27 cellular contexts compared by ENCODE assay signal in genomic region chr7:74717889-74718288, GRCh38. TPM values are rescaled to one million over a fixed set of nuclear protein-coding genes. Genes with fewer than 3 reads are reported as not detected.
DNase-seq lines count a peak whose midpoint lies in the region; ATAC-seq and TF ChIP-seq lines count a peak whose summit lies in the region.
"Had no signal": no experiment of that assay in that cellular context is flagged by ENCODE, and none has a peak within 500 bp of the region (broad histone marks: within the 10 kb centered on the region; RNA-seq: fewer than 3 reads in every experiment).

No MANE protein-coding gene starts in this region.

- peaks cover 59% of the 10 kb centered on the region for H3K36me3 Mint-ChIP-seq in activated T-helper 2 cell treated with anti-CD3 and anti-CD28 coated beads, Interferon-gamma antibody, Interleukin-2, Interleukin-4, amounts not matched to agents 10 μg/mL and 5 μg/mL and 100 μg/mL, durations not matched to agents 14 hours and 24 hours and 36 hours (ENCODE audit: low read depth)

- peak overlapping the region; percentile 58 for H3K27ac Mint-ChIP-seq in activated T-helper 2 cell treated with anti-CD3 and anti-CD28 coated beads, Interferon-gamma antibody, Interleukin-2, Interleukin-4, amounts not matched to agents 10 μg/mL and 5 μg/mL and 100 μg/mL, durations not matched to agents 14 hours and 24 hours and 36 hours
- H3K27ac Mint-ChIP-seq: stimulated activated memory B cell treated with anti-CD40 and anti-IgM and Interleukin-4, amounts not matched to agents 10 μg/mL and 1 μg/mL and 100 μg/mL, for 72 hours had no signal

- H3K27me3 ChIP-seq in cardiac muscle cell: no peaks in the 10 kb centered on the region
- no peaks in the 10 kb centered on the region for H3K27me3 ChIP-seq in right cardiac atrium (ENCODE audit: control insufficient read depth, insufficient read depth)
- H3K27me3 ChIP-seq in liver (ENCODE audit: control insufficient read depth in 4 of 4, insufficient read depth in 4 of 4, low read length in 3 of 4): no peaks in the 10 kb centered on the region
- H3K27me3 ChIP-seq: brain microvascular endothelial cell, spleen, suprapubic skin had no signal

- TF ChIP-seq CTCF in cardiac muscle cell (IDR thresholded peaks at IDR 0.05; ENCODE audit: low read depth, low read length) (no peak), liver (IDR thresholded peaks at IDR 0.05; ENCODE audit: low read depth, low read length, missing input control) (no peak)

- no peak for ATAC-seq in right cardiac atrium
- ATAC-seq: esophagus mucosa; left cardiac atrium; stimulated activated memory B cell treated with anti-CD40 and anti-IgM and Interleukin-4, amounts not matched to agents 10 μg/mL and 1 μg/mL and 100 μg/mL, for 72 hours had no signal

- no peak for DNase-seq in cardiac muscle cell (ENCODE audit: low read depth in 1 of 2, low spot score in 1 of 2)
- no peak for DNase-seq in right cardiac atrium
- DNase-seq in activated T-helper 2 cell treated with anti-CD3 and anti-CD28 coated beads, Interferon-gamma antibody, Interleukin-2, Interleukin-4, amounts not matched to agents 10 μg/mL and 5 μg/mL and 100 μg/mL, durations not matched to agents 14 hours and 24 hours and 36 hours (ENCODE audit: low spot score): no peak
- DNase-seq in RPMI8226: no peak
- DNase-seq in NCI-H2029 treated with DMSO at 0.1 percent for 48 hours (lab: John Stamatoyannopoulos, UW): no peak
- DNase-seq in SK-N-DZ (ENCODE audit: low spot score): no peak
- DNase-seq in NCI-H1436 (lab: John Stamatoyannopoulos, UW): no peak
- DNase-seq: activated CD8-positive, alpha-beta memory T cell treated with anti-CD3 and anti-CD28 coated beads, Interleukin-2, amount 50 U/mL, for 4 hours; activated effector memory CD4-positive, alpha-beta T cell treated with Interleukin-2 at 50 U/mL for 16 hours; brain microvascular endothelial cell; C1 segment of cervical spinal cord; effector CD4-positive, alpha-beta T cell; foreskin melanocyte; Karpas-422; left cardiac atrium; mesendoderm; NCI-H1930; NCI-H69; spleen; stimulated activated CD4-positive, alpha-beta T cell treated with anti-CD3 and anti-CD28 coated beads, Interleukin-2, amount 100 ng/mL, for 48 hours; T-helper 9 cell; WERI-Rb-1 had no signal

- H3K9ac ChIP-seq in liver (ENCODE audit: low read depth in 1 of 2, low read length in 2 of 2): no peak overlapping the region

- H3K27ac ChIP-seq in cardiac muscle cell (peak overlapping the region; percentile 40), right cardiac atrium (ENCODE audit: low read length) (no peak overlapping the region), liver (ENCODE audit: low read depth in 1 of 2, low read length in 2 of 2) (peak overlapping the region; percentile 9 to 53)
- H3K27ac ChIP-seq: brain microvascular endothelial cell, spleen, suprapubic skin, WERI-Rb-1 had no signal

- H3K4me1 ChIP-seq in cardiac muscle cell (ENCODE audit: low read depth) (no peaks in the 10 kb centered on the region), right cardiac atrium (ENCODE audit: control insufficient read depth, insufficient read depth, low read length) (no peaks in the 10 kb centered on the region), liver (ENCODE audit: control insufficient read depth in 4 of 4, insufficient read depth in 4 of 4, low read length in 3 of 4) (peaks cover 2 to 21% (median 17%) of the 10 kb centered on the region in 4 donors)
- H3K4me1 ChIP-seq: spleen, suprapubic skin had no signal

- intact Hi-C loops in right cardiac atrium (cut with DNase I): no loop called here
- intact Hi-C loops in activated T-helper 2 cell treated with anti-CD3 and anti-CD28 coated beads, Interferon-gamma antibody, Interleukin-2, Interleukin-4, amounts not matched to agents 10 μg/mL and 5 μg/mL and 100 μg/mL, durations not matched to agents 14 hours and 24 hours and 36 hours (cut with micrococcal nuclease): no loop called here

- peaks cover 65% of the 10 kb centered on the region for H3K36me3 ChIP-seq in cardiac muscle cell
- H3K36me3 ChIP-seq in liver (ENCODE audit: control insufficient read depth in 4 of 4, insufficient read depth in 3 of 4, low read depth in 1 of 4, low read length in 3 of 4): peaks cover 1 to 33% (median 20%) of the 10 kb centered on the region in 4 donors

- WGBS in right cardiac atrium: 91% methylated on average over 9 of the region's 9 CpGs
- WGBS in liver: 38% methylated on average over 9 of the region's 9 CpGs

- peaks cover 9% of the 10 kb centered on the region for H3K9me3 Mint-ChIP-seq in activated T-helper 2 cell treated with anti-CD3 and anti-CD28 coated beads, Interferon-gamma antibody, Interleukin-2, Interleukin-4, amounts not matched to agents 10 μg/mL and 5 μg/mL and 100 μg/mL, durations not matched to agents 14 hours and 24 hours and 36 hours

- no peaks in the 10 kb centered on the region for H3K27me3 Mint-ChIP-seq in activated T-helper 2 cell treated with anti-CD3 and anti-CD28 coated beads, Interferon-gamma antibody, Interleukin-2, Interleukin-4, amounts not matched to agents 10 μg/mL and 5 μg/mL and 100 μg/mL, durations not matched to agents 14 hours and 24 hours and 36 hours (ENCODE audit: low read depth)
- H3K27me3 Mint-ChIP-seq: stimulated activated memory B cell treated with anti-CD40 and anti-IgM and Interleukin-4, amounts not matched to agents 10 μg/mL and 1 μg/mL and 100 μg/mL, for 72 hours had no signal

- no peak for TF ChIP-seq RAD21 in liver (IDR thresholded peaks at IDR 0.05)

- peaks cover 4% of the 10 kb centered on the region for H3K4me1 Mint-ChIP-seq in activated T-helper 2 cell treated with anti-CD3 and anti-CD28 coated beads, Interferon-gamma antibody, Interleukin-2, Interleukin-4, amounts not matched to agents 10 μg/mL and 5 μg/mL and 100 μg/mL, durations not matched to agents 14 hours and 24 hours and 36 hours (ENCODE audit: low read depth)
- H3K4me1 Mint-ChIP-seq: stimulated activated memory B cell treated with anti-CD40 and anti-IgM and Interleukin-4, amounts not matched to agents 10 μg/mL and 1 μg/mL and 100 μg/mL, for 72 hours had no signal

- H3K4me3 Mint-ChIP-seq in activated T-helper 2 cell treated with anti-CD3 and anti-CD28 coated beads, Interferon-gamma antibody, Interleukin-2, Interleukin-4, amounts not matched to agents 10 μg/mL and 5 μg/mL and 100 μg/mL, durations not matched to agents 14 hours and 24 hours and 36 hours (ENCODE audit: low read depth): no peak overlapping the region
- H3K4me3 Mint-ChIP-seq: stimulated activated memory B cell treated with anti-CD40 and anti-IgM and Interleukin-4, amounts not matched to agents 10 μg/mL and 1 μg/mL and 100 μg/mL, for 72 hours had no signal

- H3K9me3 ChIP-seq in cardiac muscle cell (ENCODE audit: low read depth) (no peaks in the 10 kb centered on the region), right cardiac atrium (ENCODE audit: control insufficient read depth, low read length) (no peaks in the 10 kb centered on the region), liver (ENCODE audit: control insufficient read depth in 4 of 4, low read length in 3 of 4) (peaks cover 0 to 5% (median 1%) of the 10 kb centered on the region in 4 donors)

- H3K4me3 ChIP-seq in cardiac muscle cell (no peak overlapping the region), right cardiac atrium (ENCODE audit: low read length) (no peak overlapping the region), liver (ENCODE audit: low read depth in 1 of 3, low read length in 3 of 3) (no peak overlapping the region)
- H3K4me3 ChIP-seq: spleen, suprapubic skin had no signal

TF ChIP-seq in liver, 16 proteins besides CTCF, POLR2A, EP300 and RAD21:
- no peak for TF ChIP-seq FOXA1 (IDR thresholded peaks at IDR 0.05)
- peak in 1 of 2 donors; percentile 46 for TF ChIP-seq HNF4A (conservative IDR thresholded peaks at IDR 0.05)

RNA-seq across cellular contexts. Expression of gene NCF1, which starts 55.9 kb away (rescaled TPM):
- total RNA-seq in cardiac muscle cell (0.18 and 0.39 TPM in 2 replicates), right cardiac atrium (1 to 10 TPM in 3 of 4 donors, under 1 TPM in 1; 0.79 to 3.0 (median 2.2) TPM), liver (1 to 10 TPM; 2.0 to 2.3 TPM)
- polyA plus RNA-seq in cardiac muscle cell (0.11 and 0.70 TPM in 2 replicates), right cardiac atrium (1.1 TPM), liver (1 to 10 TPM; 2.1 to 3.0 TPM)
- 0.52 and 0.90 TPM in 2 replicates for total RNA-seq in activated T-helper 2 cell treated with anti-CD3 and anti-CD28 coated beads, Interferon-gamma antibody, Interleukin-2, Interleukin-4, amounts not matched to agents 10 μg/mL and 5 μg/mL and 100 μg/mL, durations not matched to agents 14 hours and 24 hours and 36 hours
- not detected in 2 replicates for polyA plus RNA-seq in SK-N-DZ (2014; cell fraction: cytosol; rRNA removed)
- not detected in 2 replicates for polyA plus RNA-seq in SK-N-DZ (2014; cell fraction: nucleus; rRNA removed)
- total RNA-seq: osteocyte, suprapubic skin had no signal
